ENCODE assay signal across 18 cellular contexts in the genomic region with DNA sequence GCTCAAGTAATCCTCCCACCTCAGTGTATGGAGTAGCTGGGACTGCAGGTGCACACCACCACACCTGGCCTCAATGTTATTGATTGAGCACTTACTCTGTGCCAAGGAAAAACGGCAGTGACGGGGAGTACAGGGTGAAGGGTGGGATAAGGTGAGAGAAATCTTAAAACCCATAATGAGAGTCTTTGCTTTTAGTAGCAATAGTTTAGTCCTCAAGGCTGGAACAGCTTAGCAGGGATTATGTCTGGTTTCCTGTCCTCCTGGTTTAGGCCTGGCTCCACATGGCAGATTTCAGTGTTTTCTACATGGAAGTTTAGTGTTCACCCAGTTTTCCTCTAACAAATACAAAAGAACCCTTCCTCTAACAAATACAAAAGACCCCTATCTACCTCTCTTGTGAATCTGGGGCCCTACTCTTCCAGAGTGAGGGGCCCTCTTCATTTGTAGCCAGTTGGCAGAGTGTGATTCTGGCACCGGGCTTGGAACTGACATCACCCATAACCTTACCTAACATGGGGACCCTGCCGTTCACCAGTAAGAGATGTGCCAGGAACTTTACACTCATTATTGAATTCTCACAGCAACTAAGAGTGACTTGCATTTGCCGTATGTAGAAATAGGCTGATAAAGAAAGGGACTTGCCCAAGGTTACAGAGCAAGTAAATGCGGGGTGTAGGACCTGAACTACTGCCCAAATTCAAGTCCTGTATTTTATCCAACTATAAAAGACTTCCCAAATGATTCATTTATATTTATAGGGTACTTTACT.
"Had no signal": no experiment of that assay in that cellular context is flagged by ENCODE, and none has a peak within 500 bp of the region (broad histone marks: within the 10 kb centered on the region; RNA-seq: fewer than 3 reads in every experiment).

No MANE protein-coding gene starts in this region.

- ATAC-seq: T-helper 17 cell, WTC11 had no signal

- H3K27ac ChIP-seq: breast epithelium, ovary had no signal

- H3K4me3 ChIP-seq: breast epithelium, lung, ovary had no signal

- FAIRE-seq: frontal cortex had no signal

- H3K27me3 Mint-ChIP-seq: activated CD4-positive, alpha-beta T cell treated with anti-CD3 and anti-CD28 coated beads, Interleukin-2, amount 10 ng/mL, durations not matched to agents 7 days and 5 days; activated naive CD8-positive, alpha-beta T cell treated with anti-CD3 and anti-CD28 coated beads, Interleukin-2, amount 10 ng/mL, durations not matched to agents 7 days and 5 days; T-helper 17 cell had no signal

- DNase-seq: activated CD4-positive, alpha-beta T cell treated with anti-CD3 and anti-CD28 coated beads, Interleukin-2, amount 10 ng/mL, durations not matched to agents 7 days and 5 days; activated CD8-positive, alpha-beta memory T cell treated with anti-CD3 and anti-CD28 coated beads for 24 hours; activated naive CD8-positive, alpha-beta T cell treated with anti-CD3 and anti-CD28 coated beads, Interleukin-2, amount 10 ng/mL, durations not matched to agents 7 days and 5 days; anterior cingulate cortex; effector memory CD4-positive, alpha-beta T cell; head of caudate nucleus; immature natural killer cell; ovary; stimulated activated naive CD4-positive, alpha-beta T cell; substantia nigra; T-helper 17 cell had no signal

- H3K4me1 ChIP-seq: breast epithelium had no signal

- H3K9me3 Mint-ChIP-seq: immature natural killer cell had no signal

- H3K36me3 ChIP-seq: breast epithelium, ovary had no signal

- H3K27ac Mint-ChIP-seq: activated CD4-positive, alpha-beta T cell treated with anti-CD3 and anti-CD28 coated beads, Interleukin-2, amount 10 ng/mL, durations not matched to agents 7 days and 5 days; activated naive CD8-positive, alpha-beta T cell treated with anti-CD3 and anti-CD28 coated beads, Interleukin-2, amount 10 ng/mL, durations not matched to agents 7 days and 5 days; activated T-helper 1 cell treated with anti-CD3 and anti-CD28 coated beads, Interleukin-12 subunit alpha, Interleukin-12 subunit beta, Interleukin-2, Interleukin-4 antibody, amounts not matched to agents 30 ng/mL and 10 ng/mL and 1 ng/mL, durations not matched to agents 14 hours and 24 hours and 36 hours; dendritic cell treated with granulocyte-macrophage colony-stimulating factor and Interleukin-4, amounts not matched to agents 40 ng/mL and 50 ng/mL, for 4 days; mesothelial cell of epicardium; T-helper 17 cell had no signal

- H3K4me3 Mint-ChIP-seq: activated CD4-positive, alpha-beta T cell treated with anti-CD3 and anti-CD28 coated beads, Interleukin-2, amount 10 ng/mL, durations not matched to agents 7 days and 5 days; activated naive CD8-positive, alpha-beta T cell treated with anti-CD3 and anti-CD28 coated beads, Interleukin-2, amount 10 ng/mL, durations not matched to agents 7 days and 5 days; activated T-helper 1 cell treated with anti-CD3 and anti-CD28 coated beads, Interleukin-12 subunit alpha, Interleukin-12 subunit beta, Interleukin-2, Interleukin-4 antibody, amounts not matched to agents 30 ng/mL and 10 ng/mL and 1 ng/mL, durations not matched to agents 14 hours and 24 hours and 36 hours; dendritic cell treated with granulocyte-macrophage colony-stimulating factor and Interleukin-4, amounts not matched to agents 40 ng/mL and 50 ng/mL, for 4 days; immature natural killer cell; mesothelial cell of epicardium; T-helper 17 cell; WTC11 had no signal

- H3K27me3 ChIP-seq: breast epithelium, ovary had no signal
